Comparison of ENCODE assay signal across 20 cellular contexts in genomic region chr9:132249123-132249522, GRCh38.
DNase-seq lines count a peak whose midpoint lies in the region; ATAC-seq, FAIRE-seq and TF ChIP-seq lines count a peak whose summit lies in the region.
"Had no signal": no experiment of that assay in that cellular context is flagged by ENCODE, and none has a peak within 500 bp of the region (broad histone marks: within the 10 kb centered on the region; RNA-seq: fewer than 3 reads in every experiment).

No MANE protein-coding gene starts in this region.

- no peak for TF ChIP-seq POLR2A in GM12891 (IDR thresholded peaks at IDR 0.05; ENCODE audit: low read depth, low read length)

- H3K9me3 ChIP-seq in mammary epithelial cell (replicated peaks; ENCODE audit: insufficient read depth, low read length): no peaks in the 10 kb centered on the region
- H3K9me3 ChIP-seq: neutrophil, thoracic aorta had no signal

- H4K20me1 ChIP-seq in mammary epithelial cell (ENCODE audit: insufficient read depth, low read length): no peaks in the 10 kb centered on the region

- no peak overlapping the region for H3K4me3 Mint-ChIP-seq in MCF 10A (ENCODE audit: unreplicated experiment)

- no peaks in the 10 kb centered on the region for H3K9me3 Mint-ChIP-seq in MCF 10A (ENCODE audit: unreplicated experiment)

- no peak overlapping the region for H3K4me3 ChIP-seq in mammary epithelial cell (replicated peaks in 1 of 3; ENCODE audit: insufficient read depth in 1 of 3, low read depth in 2 of 3, low read length in 3 of 3)
- H3K4me3 ChIP-seq: gastroesophageal sphincter, thoracic aorta had no signal

- CTCF ChIA-PET in MCF 10A (lab: Yijun Ruan, JAX): interaction anchor here (0.6 to 5.0 kb wide), 4 partner anchors 10 to 492 kb away, joined by 4 to 42 read pairs (median 7); no protein-coding TSS in a partner anchor
- CTCF ChIA-PET in mammary epithelial cell (lab: Charles Lee; ENCODE audit: low non-redundant PET): no interaction called here

- in situ Hi-C loops in mammary epithelial cell (cut with MboI; ENCODE audit: low sequenced_read_pairs in 2 of 2): no loop called here

- ATAC-seq in HG02840 (IDR thresholded peaks at IDR 0.05; ENCODE audit: low FRiP score, unreplicated experiment): no peak
- ATAC-seq: esophagus mucosa, gastroesophageal sphincter had no signal

- no peaks in the 10 kb centered on the region for H3K79me2 ChIP-seq in mammary epithelial cell (ENCODE audit: insufficient read depth, low read length)

- H2AFZ ChIP-seq in mammary epithelial cell (ENCODE audit: low read depth, low read length): no peak overlapping the region

- no peaks in the 10 kb centered on the region for H3K36me3 ChIP-seq in mammary epithelial cell (ENCODE audit: insufficient read depth, low read length)
- H3K36me3 ChIP-seq: gastroesophageal sphincter, neutrophil, thoracic aorta had no signal

- POLR2A ChIA-PET in MCF 10A (lab: Yijun Ruan, JAX): no interaction called here

- intact Hi-C loops in MCF 10A (cut with micrococcal nuclease) (no loop called here), mammary epithelial cell (cut with micrococcal nuclease) (no loop called here), posterior vena cava (cut with DNase I) (loop anchor here in 1 of 2 donors (5.0 kb wide), 1 partner anchor 487 kb away; no protein-coding TSS in a partner anchor)

- H3K27ac ChIP-seq in mammary epithelial cell (ENCODE audit: insufficient read depth, low read depth, low read length): no peak overlapping the region
- H3K27ac ChIP-seq: gastroesophageal sphincter, neutrophil, RWPE1, thoracic aorta had no signal

- no peaks in the 10 kb centered on the region for H3K4me1 ChIP-seq in mammary epithelial cell (ENCODE audit: insufficient read depth, low read length)

- no peak for TF ChIP-seq CTCF in MCF 10A (IDR thresholded peaks at IDR 0.05; ENCODE audit: unreplicated experiment)
- no peak for TF ChIP-seq CTCF in mammary epithelial cell (conservative IDR thresholded peaks at IDR 0.05 in 1 of 2, IDR thresholded peaks at IDR 0.05 in 1 of 2; ENCODE audit: extremely low read depth in 1 of 2, insufficient read depth in 1 of 2, low read depth in 1 of 2, low read length in 2 of 2)

- no peaks in the 10 kb centered on the region for H3K36me3 Mint-ChIP-seq in MCF 10A (ENCODE audit: insufficient read depth, unreplicated experiment)

- H3K4me2 ChIP-seq in mammary epithelial cell (ENCODE audit: insufficient read depth, low read depth, low read length): no peak overlapping the region

- peak; percentile 36 for DNase-seq in MCF 10A (ENCODE audit: unreplicated experiment)
- no peak for DNase-seq in mammary epithelial cell
- peak; percentile 67 for DNase-seq in NCI-H1105 (lab: John Stamatoyannopoulos, UW)
- peak; percentile 67 to 79 for DNase-seq in SHP77 (lab: John Stamatoyannopoulos, UW)
- DNase-seq in posterior vena cava (ENCODE audit: low spot score): peak; percentile 61
- DNase-seq in GM12891 (ENCODE audit: insufficient read length, low spot score): no peak
- no peak for DNase-seq in stimulated activated CD4-positive, alpha-beta T cell treated with anti-CD3 and anti-CD28 coated beads, Interleukin-1b, Interleukin-23, amount 100 ng/mL, for 48 hours
- DNase-seq: activated CD4-positive, alpha-beta T cell treated with anti-CD3 and anti-CD28 coated beads, Interleukin-2, amount 50 U/mL, for 4 hours; activated naive CD4-positive, alpha-beta T cell; amygdala; central memory CD4-positive, alpha-beta T cell; DND-41; NCI-H2081 treated with DMSO at 0.1 percent for 48 hours; retina had no signal

- no peak overlapping the region for H3K9ac ChIP-seq in mammary epithelial cell (ENCODE audit: insufficient read depth, low read length)

- FAIRE-seq in GM12891 (lab: Jason Lieb, UNC): no peak

- H3K27me3 Mint-ChIP-seq in MCF 10A (ENCODE audit: insufficient read depth, unreplicated experiment): peaks cover 2% of the 10 kb centered on the region

- no peaks in the 10 kb centered on the region for H3K27me3 ChIP-seq in mammary epithelial cell (ENCODE audit: insufficient read depth, low read length)

- no TSS peak for BruUV-seq in MCF 10A (replicated peaks; lab: Mats Ljungman, UMichigan)
- BruUV-seq in mammary epithelial cell (replicated peaks; lab: Mats Ljungman, UMichigan): no TSS peak

- WGBS in mammary epithelial cell (ENCODE audit: low coverage, missing lambda C conversion rate): 0% methylated on average over 1 of the region's 6 CpGs

- no peak overlapping the region for H3K27ac Mint-ChIP-seq in MCF 10A (ENCODE audit: low read depth, unreplicated experiment)

- dilution Hi-C loops in mammary epithelial cell (cut with HindIII; ENCODE audit: low sequenced_read_pairs): no loop called here

- no peaks in the 10 kb centered on the region for H3K4me1 Mint-ChIP-seq in MCF 10A (ENCODE audit: insufficient read depth, unreplicated experiment)

TF ChIP-seq in GM12891, 5 proteins besides CTCF, POLR2A, EP300 and RAD21:
- TF ChIP-seq TAF1 (IDR thresholded peaks at IDR 0.05; ENCODE audit: low read depth, low read length) (no peak), PAX5 (IDR thresholded peaks at IDR 0.05; ENCODE audit: insufficient read depth, low read length, severe bottlenecking) (no peak), POLR2AphosphoS5 (IDR thresholded peaks at IDR 0.05; ENCODE audit: low read depth, low read length) (no peak), SPI1 (IDR thresholded peaks at IDR 0.05; ENCODE audit: low read depth, low read length) (no peak), POU2F2 (IDR thresholded peaks at IDR 0.05; ENCODE audit: low read depth, low read length) (no peak)

Comparison
In these comparisons a context has a peak if more than half of its experiments do, and no peak if none do; other contexts are left out.
1. DNase-seq: peak in MCF 10A (single experiment), NCI-H1105 (single experiment), SHP77 (2 of 2) and posterior vena cava (single experiment); none in mammary epithelial cell (single experiment), GM12891 (single experiment) and stimulated activated CD4-positive, alpha-beta T cell treated with anti-CD3 and anti-CD28 coated beads, Interleukin-1b, Interleukin-23, amount 100 ng/mL, for 48 hours (single experiment).